ENCODE assay signal across 8 cellular contexts in genomic region chr4:40662962-40663604, GRCh38. TPM values are rescaled to one million over a fixed set of nuclear protein-coding genes. Genes with fewer than 3 reads are reported as not detected.
DNase-seq lines count a peak whose midpoint lies in the region; ATAC-seq and TF ChIP-seq lines count a peak whose summit lies in the region.

No MANE protein-coding gene starts in this region.

- H3K36me3 ChIP-seq in esophagus (ENCODE audit: control insufficient read depth in 2 of 2, insufficient read depth in 2 of 2, low read length in 1 of 2), result no peaks in the 10 kb centered on the region
- no peaks in the 10 kb centered on the region for H3K36me3 ChIP-seq in sigmoid colon

- no peaks in the 10 kb centered on the region for H3K9me3 ChIP-seq in esophagus (ENCODE audit: control insufficient read depth in 2 of 2, insufficient read depth in 1 of 2, low read depth in 1 of 2, low read length in 1 of 2)
- no peaks in the 10 kb centered on the region for H3K9me3 ChIP-seq in sigmoid colon

- H3K4me1 ChIP-seq in esophagus (ENCODE audit: control insufficient read depth in 2 of 2, insufficient read depth in 2 of 2, low read length in 1 of 2) (no peaks in the 10 kb centered on the region), sigmoid colon (no peaks in the 10 kb centered on the region)

- in situ Hi-C loops in ACHN (cut with HindIII; ENCODE audit: low pct_ligation_motif_present, low pct_unique_long_range_greater_than_20kb, low sequenced_read_pairs), result no loop called here

- H3K27ac ChIP-seq in esophagus (ENCODE audit: low read depth in 2 of 2, low read length in 1 of 2) (peak overlapping the region; percentile 56 to 57), sigmoid colon (no peak overlapping the region)

- DNase-seq in ACHN (peak; percentile 68), NCI-H748 (lab: John Stamatoyannopoulos, UW; ENCODE audit: unreplicated experiment) (peak; percentile 96), SK-N-DZ (ENCODE audit: low spot score) (no peak), sigmoid colon (no peak)
- peak; percentile 3 for DNase-seq in stimulated activated CD8-positive, alpha-beta memory T cell treated with anti-CD3 and anti-CD28 coated beads, Interleukin-7, amount 100 ng/mL, for 24 hours (ENCODE audit: low read depth)

- TF ChIP-seq EP300 in sigmoid colon (IDR thresholded peaks at IDR 0.05), result no peak

- H3K27me3 ChIP-seq in esophagus (ENCODE audit: control insufficient read depth in 1 of 2, insufficient read depth in 2 of 2, low read length in 2 of 2) (no peaks in the 10 kb centered on the region), sigmoid colon (no peaks in the 10 kb centered on the region)

- ATAC-seq in GM18861 (IDR thresholded peaks at IDR 0.05; ENCODE audit: unreplicated experiment) (peak; percentile 67), HG03095 (IDR thresholded peaks at IDR 0.05; ENCODE audit: unreplicated experiment) (peak; percentile 72)

- no peak for TF ChIP-seq POLR2A in sigmoid colon (IDR thresholded peaks at IDR 0.05)

- TF ChIP-seq CTCF in sigmoid colon (IDR thresholded peaks at IDR 0.05), result no peak

- intact Hi-C loops in sigmoid colon (cut with DNase I), result no loop called here

- 25% methylated on average over 10 of the region's 10 CpGs for WGBS in esophagus, 2 donors
- WGBS in sigmoid colon, 2 donors, result 12 to 49% methylated on average over 10 of the region's 10 CpGs

- H3K4me3 ChIP-seq in esophagus (ENCODE audit: low read depth in 1 of 2, low read length in 2 of 2) (no peak overlapping the region), sigmoid colon (no peak overlapping the region)

RNA-seq across cellular contexts. Expression of gene RBM47, which starts 33.4 kb away (rescaled TPM):
- polyA plus RNA-seq in esophagus, result 10 to 100 TPM; 31.3 to 39.4 TPM
- polyA plus RNA-seq in SK-N-DZ (2014; cell fraction: cytosol; rRNA removed), result not detected in 2 replicates
- not detected in 2 replicates for polyA plus RNA-seq in SK-N-DZ (2014; cell fraction: nucleus; rRNA removed)
- 10 to 100 TPM in 3 of 4 donors, 1 to 10 TPM in 1; 7.2 to 21.2 (median 15.3) TPM for total RNA-seq in sigmoid colon
- 100 to 1,000 TPM in 1 of 3 donors, 10 to 100 TPM in 2; 69.7 to 148 (median 92.5) TPM for polyA plus RNA-seq in sigmoid colon

Comparison
In these comparisons a context has a peak if more than half of its experiments do, and no peak if none do; other contexts are left out.
1. DNase-seq: peak in ACHN (single experiment), NCI-H748 (single experiment) and stimulated activated CD8-positive, alpha-beta memory T cell treated with anti-CD3 and anti-CD28 coated beads, Interleukin-7, amount 100 ng/mL, for 24 hours (single experiment); none in SK-N-DZ (single experiment) and sigmoid colon (single experiment).
2. H3K27ac ChIP-seq: peak in esophagus (2 of 2); none in sigmoid colon (0 of 4).